ENCODE assay signal across 8 cellular contexts in the genomic region with DNA sequence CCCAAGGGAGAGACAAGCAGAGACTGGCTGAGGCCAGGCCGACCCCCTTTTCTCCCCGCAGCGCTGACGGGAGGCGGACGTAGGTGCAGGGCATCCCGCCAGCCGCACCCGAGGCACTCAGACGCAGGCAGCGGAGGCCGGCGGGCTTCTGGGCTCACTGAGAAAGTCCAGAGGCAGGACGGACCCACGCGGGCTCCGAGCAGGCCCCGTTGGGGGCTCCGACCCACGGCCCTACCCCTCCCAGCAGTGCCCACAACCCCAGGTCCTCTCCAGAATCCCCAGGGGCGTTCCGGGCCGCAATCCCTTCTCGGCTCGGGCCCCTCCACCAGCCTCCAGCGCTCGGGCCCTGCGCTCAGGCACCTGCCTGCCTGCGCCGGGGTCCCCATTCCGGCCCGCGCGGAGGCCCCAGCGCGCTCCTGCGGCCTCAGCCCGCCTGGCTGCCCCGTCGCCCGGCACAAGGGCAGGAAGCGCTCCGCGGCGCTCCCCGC. TPM values are rescaled to one million over a fixed set of nuclear protein-coding genes. Genes with fewer than 3 reads are reported as not detected.
DNase-seq lines count a peak whose midpoint lies in the region; ATAC-seq and TF ChIP-seq lines count a peak whose summit lies in the region.

No MANE protein-coding gene starts in this region.

- H3K9me3 ChIP-seq in HCT116 (ENCODE audit: control insufficient read depth in 1 of 2, insufficient read depth in 1 of 2, low read depth in 1 of 2, low read length in 2 of 2) (no peaks in the 10 kb centered on the region), MM.1S (replicated peaks; ENCODE audit: insufficient read depth, low read length) (no peaks in the 10 kb centered on the region), colonic mucosa (no peaks in the 10 kb centered on the region)

- TF ChIP-seq RAD21 in HCT116 (IDR thresholded peaks at IDR 0.05; ENCODE audit: low read depth) = no peak

- H3F3A ChIP-seq in MM.1S (ENCODE audit: insufficient read depth, low read length) = 0 out of 2 replicates have a peak, but pooled peaks cover 7% of the 10 kb centered on the region

- ATAC-seq in HCT116 (peak; percentile 17), left colon (peak; percentile 44)

- intact Hi-C loops in HCT116 (cut with micrococcal nuclease) (no loop called here), colonic mucosa (cut with DNase I) (loop anchor here (5.0 kb wide), 1 partner anchor 80 kb away; no protein-coding TSS in a partner anchor), left colon (cut with DNase I, micrococcal nuclease) (no loop called here)

- TF ChIP-seq CTCF in GM10248 (IDR thresholded peaks at IDR 0.05; ENCODE audit: control extremely low read depth, extremely low read depth, low read depth, missing control alignments) (no peak), HCT116 (IDR thresholded peaks at IDR 0.05 in 2 of 3, conservative IDR thresholded peaks at IDR 0.05 in 1 of 3; ENCODE audit: borderline replicate concordance in 1 of 3, insufficient read depth in 1 of 3, low read depth in 2 of 3, low read length in 2 of 3) (no peak), MM.1S (IDR thresholded peaks at IDR 0.05; ENCODE audit: low read length) (no peak), WI38 (IDR thresholded peaks at IDR 0.05; ENCODE audit: low read depth, low read length) (no peak), colonic mucosa (IDR thresholded peaks at IDR 0.05) (no peak)

- H3K4me2 ChIP-seq in HCT116 (ENCODE audit: low read length) (peak overlapping the region; percentile 93), MM.1S (ENCODE audit: low read depth, low read length) (peak overlapping the region; percentile 88)

- H3K27me3 ChIP-seq in HCT116 (ENCODE audit: insufficient read depth, low read length) (no peaks in the 10 kb centered on the region), MM.1S (replicated peaks; ENCODE audit: insufficient read depth, low read length) (no peaks in the 10 kb centered on the region), colonic mucosa (no peaks in the 10 kb centered on the region)

- CTCF ChIA-PET in GM10248 (lab: Yijun Ruan, JAX) (interaction anchor here (1.0 to 1.4 kb wide), 2 partner anchors 26 to 28 kb away, joined by 3 read pairs; no protein-coding TSS in a partner anchor), HCT116 (lab: Charles Lee) (no interaction called here)

- H3K4me3 ChIP-seq in HCT116 (replicated peaks in 1 of 2; ENCODE audit: low read depth in 1 of 2, low read length in 2 of 2) (peak overlapping the region; percentile 81 to 84), MM.1S (ENCODE audit: low read length) (peak overlapping the region; percentile 76), WI38 (ENCODE audit: low read depth, low read length) (peak overlapping the region; percentile 81), colonic mucosa (peak overlapping the region; percentile 86)

- no peaks in the 10 kb centered on the region for H3K36me3 ChIP-seq in HCT116 (ENCODE audit: control insufficient read depth in 1 of 2, insufficient read depth in 2 of 2, low read length in 2 of 2)
- H3K36me3 ChIP-seq in MM.1S (replicated peaks; ENCODE audit: insufficient read depth, low read length) = no peaks in the 10 kb centered on the region
- no peaks in the 10 kb centered on the region for H3K36me3 ChIP-seq in colonic mucosa

- no peak for TF ChIP-seq POLR2A in HCT116 (IDR thresholded peaks at IDR 0.05; ENCODE audit: borderline replicate concordance, extremely low read depth, insufficient read depth, insufficient read length)

- H3K4me1 ChIP-seq in HCT116 (ENCODE audit: control insufficient read depth in 1 of 2, insufficient read depth in 2 of 2, low read length in 2 of 2) = peaks cover 6 to 13% of the 10 kb centered on the region in 2 experiments; a peak in 2 of 4 replicates
- peaks cover 14% of the 10 kb centered on the region for H3K4me1 ChIP-seq in MM.1S (ENCODE audit: low read length)
- H3K4me1 ChIP-seq in colonic mucosa = no peaks in the 10 kb centered on the region

- peak; percentile 52 for DNase-seq in GM10248 (ENCODE audit: extremely low spot score)
- DNase-seq in HCT116 (ENCODE audit: low read depth, low spot score) = no peak
- peak; percentile 56 for DNase-seq in MM.1S
- peak; percentile 73 for DNase-seq in colonic mucosa
- peak; percentile 70 to 84 for DNase-seq in left colon
- DNase-seq in stimulated activated CD4-positive, alpha-beta T cell treated with anti-CD3 and anti-CD28 coated beads, Interleukin-2, amount 100 ng/mL, for 48 hours = peak; percentile 30 to 38
- no peak for DNase-seq in AML-193 (lab: John Stamatoyannopoulos, UW)

- no TSS peak for BruUV-seq in HCT116 (replicated peaks; lab: Mats Ljungman, UMichigan)

- H3K9ac ChIP-seq in HCT116 (ENCODE audit: low read length) = peak overlapping the region; percentile 83
- peak overlapping the region; percentile 95 for H3K9ac ChIP-seq in MM.1S (ENCODE audit: low read length)
- H3K9ac ChIP-seq in colonic mucosa (ENCODE audit: low read depth in 2 of 2, low read length in 2 of 2) = peak overlapping the region; percentile 87 to 96

- H3K27ac ChIP-seq in HCT116 (ENCODE audit: low read depth, low read length) (peak overlapping the region; percentile 87), MM.1S (ENCODE audit: low read length) (peak overlapping the region; percentile 62; the same call in 1 of the 2 replicates), colonic mucosa (peak overlapping the region; percentile 95)

- H2AFZ ChIP-seq in HCT116 (ENCODE audit: low read depth, low read length, poor library complexity, severe bottlenecking) (no peak overlapping the region), MM.1S (ENCODE audit: low read length) (peak overlapping the region; percentile 54)

- POLR2A ChIA-PET in GM10248 (lab: Yijun Ruan, JAX) = no interaction called here
- POLR2A ChIA-PET in HCT116 (lab: Charles Lee) = no interaction called here

- H4K20me1 ChIP-seq in HCT116 (ENCODE audit: insufficient read depth) (no peaks in the 10 kb centered on the region), MM.1S (ENCODE audit: insufficient read depth, low read length) (no peaks in the 10 kb centered on the region)

- H3K79me2 ChIP-seq in HCT116 (ENCODE audit: insufficient read depth, low read length) (peaks cover 37% of the 10 kb centered on the region), MM.1S (ENCODE audit: low read length) (peaks cover 52% of the 10 kb centered on the region)

- no peaks in the 10 kb centered on the region for H3K9me2 ChIP-seq in HCT116 (ENCODE audit: insufficient read depth)
- no peaks in the 10 kb centered on the region for H3K9me2 ChIP-seq in MM.1S (replicated peaks; ENCODE audit: insufficient read depth, low read length)

- RAD21 ChIA-PET in HCT116 (lab: Charles Lee; ENCODE audit: low non-redundant PET in 1 of 2, low total read pairs in 2 of 2, uncharacterized antibody in 2 of 2, unreplicated experiment in 2 of 2) = no interaction called here

TF ChIP-seq in HCT116, 20 proteins besides CTCF, POLR2A, EP300 and RAD21:
- TF ChIP-seq ZFX (IDR thresholded peaks at IDR 0.05) (peak; percentile 95), SIN3A (IDR thresholded peaks at IDR 0.05; ENCODE audit: low read depth) (no peak)

RNA-seq across cellular contexts. Expression of a gene that starts 0.5 kb away (rescaled TPM):
- total RNA-seq in HCT116 (2021; ENCODE audit: unreplicated experiment) = 27.3 TPM
- polyA plus RNA-seq in HCT116 (2012) = 8.8 and 10.5 TPM in 2 replicates
- 10 to 100 TPM; 23.2 to 23.8 TPM for total RNA-seq in colonic mucosa
- total RNA-seq in left colon = 10 to 100 TPM; 19.4 to 25.5 TPM

Comparison
In these comparisons a context has a peak if more than half of its experiments do, and no peak if none do; other contexts are left out.
1. DNase-seq: peak in GM10248 (single experiment), MM.1S (single experiment), colonic mucosa (single experiment), left colon (2 of 2) and stimulated activated CD4-positive, alpha-beta T cell treated with anti-CD3 and anti-CD28 coated beads, Interleukin-2, amount 100 ng/mL, for 48 hours (2 of 2); none in HCT116 (single experiment) and AML-193 (0 of 2).
2. Peak in every context shown above with its lines, with median percentiles within 50 percentile points of each other: H3K27ac ChIP-seq, H3K4me3 ChIP-seq and H3K9ac ChIP-seq.